In the genomic region with DNA sequence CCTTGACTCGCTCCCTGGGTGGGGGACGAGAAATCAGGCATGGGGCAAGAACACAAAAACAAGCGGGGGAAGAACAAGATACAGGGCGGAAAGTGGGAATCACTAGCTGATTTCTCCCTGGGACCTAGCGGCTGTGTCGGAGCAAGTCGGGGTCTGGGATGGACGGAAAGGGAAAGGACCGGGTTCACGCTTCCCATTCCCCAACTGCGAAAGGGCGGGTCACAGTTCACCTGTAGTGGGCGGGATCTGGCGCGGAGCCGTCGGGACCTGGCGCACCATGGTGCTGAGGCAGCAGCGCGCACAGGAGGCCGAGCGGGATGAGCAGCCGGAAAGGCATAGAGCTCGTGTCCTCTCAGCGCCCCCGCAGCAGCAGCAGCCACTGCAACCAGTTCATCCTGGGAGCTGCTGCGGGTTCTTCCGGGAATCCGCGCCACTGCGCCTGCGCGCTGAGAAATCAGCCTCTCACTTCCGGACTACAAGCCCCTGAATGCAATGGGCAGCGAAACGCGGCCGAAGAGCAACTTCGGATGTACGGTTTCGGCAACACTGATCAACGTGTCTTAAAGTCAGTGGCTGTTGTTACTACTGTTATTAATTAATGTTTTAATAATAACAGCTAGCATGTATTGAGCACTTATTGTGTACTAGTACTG, we compare ENCODE assay signal across 8 cellular contexts. TPM values are rescaled to one million over a fixed set of nuclear protein-coding genes. Genes with fewer than 3 reads are reported as not detected.
DNase-seq lines count a peak whose midpoint lies in the region; ATAC-seq, FAIRE-seq and TF ChIP-seq lines count a peak whose summit lies in the region.

A gene with protein sequence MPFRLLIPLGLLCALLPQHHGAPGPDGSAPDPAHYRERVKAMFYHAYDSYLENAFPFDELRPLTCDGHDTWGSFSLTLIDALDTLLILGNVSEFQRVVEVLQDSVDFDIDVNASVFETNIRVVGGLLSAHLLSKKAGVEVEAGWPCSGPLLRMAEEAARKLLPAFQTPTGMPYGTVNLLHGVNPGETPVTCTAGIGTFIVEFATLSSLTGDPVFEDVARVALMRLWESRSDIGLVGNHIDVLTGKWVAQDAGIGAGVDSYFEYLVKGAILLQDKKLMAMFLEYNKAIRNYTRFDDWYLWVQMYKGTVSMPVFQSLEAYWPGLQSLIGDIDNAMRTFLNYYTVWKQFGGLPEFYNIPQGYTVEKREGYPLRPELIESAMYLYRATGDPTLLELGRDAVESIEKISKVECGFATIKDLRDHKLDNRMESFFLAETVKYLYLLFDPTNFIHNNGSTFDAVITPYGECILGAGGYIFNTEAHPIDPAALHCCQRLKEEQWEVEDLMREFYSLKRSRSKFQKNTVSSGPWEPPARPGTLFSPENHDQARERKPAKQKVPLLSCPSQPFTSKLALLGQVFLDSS (minus strand): TSS at position 415 of the 653 bp plus-strand sequence. CDS start 78 bp downstream, at position 337.

- peak within 1 kb of the TSS; percentile 95 for H3K4me2 ChIP-seq in hepatocyte

- no peaks in the 10 kb centered on the region for H3K36me3 ChIP-seq in hepatocyte (replicated peaks; ENCODE audit: insufficient read depth, low read depth)
- no peaks in the 10 kb centered on the region for H3K36me3 ChIP-seq in aorta (ENCODE audit: control insufficient read depth in 1 of 2, insufficient read depth in 2 of 2, low read length in 1 of 2)

- H3K9me3 ChIP-seq in hepatocyte (ENCODE audit: low read depth) (no peaks in the 10 kb centered on the region), aorta (ENCODE audit: control insufficient read depth, low read length) (no peaks in the 10 kb centered on the region)

- no peaks in the 10 kb centered on the region for H3K9me2 ChIP-seq in hepatocyte (replicated peaks; ENCODE audit: insufficient read depth)

- FAIRE-seq in GM18507 (lab: Jason Lieb, UNC): peak; percentile 90

- H3K4me1 ChIP-seq in hepatocyte (ENCODE audit: insufficient read depth) (peaks cover 5% of the 10 kb centered on the region), aorta (ENCODE audit: control insufficient read depth in 1 of 2, insufficient read depth in 2 of 2, low read length in 2 of 2) (no peaks in the 10 kb centered on the region)

- H3K27me3 ChIP-seq in hepatocyte: no peaks in the 10 kb centered on the region
- H3K27me3 ChIP-seq in aorta (ENCODE audit: control insufficient read depth in 1 of 2, insufficient read depth in 2 of 2, low read length in 1 of 2): no peaks in the 10 kb centered on the region

- DNase-seq in GM18507 (ENCODE audit: extremely low spot score, insufficient read length, low read depth) (peak; percentile 91), NCI-H2081 treated with DMSO at 0.1 percent for 48 hours (lab: John Stamatoyannopoulos, UW) (peak; percentile 58), T1000 (lab: John Stamatoyannopoulos, UW) (peak; percentile 93), astrocyte of the cerebellum (ENCODE audit: low read depth) (peak; percentile 90), hepatocyte (ENCODE audit: low spot score) (peak; percentile 96), renal cortical epithelial cell (ENCODE audit: low read depth) (peak; percentile 94), aorta (peak; percentile 96 to 99)

- H4K20me1 ChIP-seq in hepatocyte (ENCODE audit: insufficient read depth, poor library complexity, severe bottlenecking): no peaks in the 10 kb centered on the region

- intact Hi-C loops in aorta (cut with DNase I): loop anchor here in 1 of 2 donors (5.0 kb wide), 3 partner anchors 50 to 130 kb away; a partner anchor contains a TSS

- TF ChIP-seq CTCF in astrocyte of the cerebellum (IDR thresholded peaks at IDR 0.05; ENCODE audit: low read depth, low read length, missing control alignments): no peak
- TF ChIP-seq CTCF in hepatocyte (IDR thresholded peaks at IDR 0.05; ENCODE audit: poor library complexity): no peak

- peak within 1 kb of the TSS; percentile 92 for H2AFZ ChIP-seq in hepatocyte

- ATAC-seq in HG03025 (IDR thresholded peaks at IDR 0.05; ENCODE audit: low FRiP score, unreplicated experiment) (peak; percentile 75), aorta (ENCODE audit: low FRiP score) (peak; percentile 96)

- peak within 1 kb of the TSS; percentile 93 for H3K4me3 ChIP-seq in astrocyte of the cerebellum (ENCODE audit: low read depth, low read length)
- peak within 1 kb of the TSS; percentile 58 for H3K4me3 ChIP-seq in hepatocyte
- H3K4me3 ChIP-seq in aorta (ENCODE audit: low read length in 2 of 2): peak within 1 kb of the TSS; percentile 45 to 49

- H3K27ac ChIP-seq in hepatocyte (peak within 1 kb of the TSS; percentile 76), aorta (ENCODE audit: low read depth in 1 of 2, low read length in 2 of 2) (peak within 1 kb of the TSS in 1 of 2 donors; percentile 10)

- in situ Hi-C loops in astrocyte of the cerebellum (cut with HindIII; ENCODE audit: low sequenced_read_pairs): no loop called here

- H3K79me2 ChIP-seq in hepatocyte: no peaks in the 10 kb centered on the region

- 1% methylated on average over 42 of the region's 42 CpGs for WGBS in hepatocyte (ENCODE audit: low lambda C conversion rate, missing lambda C conversion rate)
- 0% methylated on average over 42 of the region's 42 CpGs for WGBS in aorta, 2 donors

RNA-seq across cellular contexts. Expression of the gene that starts here (rescaled TPM):
- total RNA-seq in hepatocyte: 24.7 and 27.4 TPM in 2 replicates
- polyA plus RNA-seq in hepatocyte: 38.3 and 40.8 TPM in 2 replicates
- 51.9 and 78.1 TPM in 2 replicates for total RNA-seq in renal cortical epithelial cell
- total RNA-seq in aorta: 10 to 100 TPM; 21.6 to 23.4 TPM
- 10 to 100 TPM; 11.0 to 32.1 TPM for polyA plus RNA-seq in aorta
